Comparison of ENCODE assay signal across 27 cellular contexts in genomic region chrX:1190596-1191145, GRCh38. TPM values are rescaled to one million over a fixed set of nuclear protein-coding genes. Genes with fewer than 3 reads are reported as not detected.
"Had no signal": no experiment of that assay in that cellular context is flagged by ENCODE, and none has a peak within 500 bp of the region (broad histone marks: within the 10 kb centered on the region; RNA-seq: fewer than 3 reads in every experiment).

No MANE protein-coding gene starts in this region.

- H3K27me3 ChIP-seq: brain microvascular endothelial cell, cardiac muscle cell, MG63, SJCRH30 had no signal

- H3K9ac ChIP-seq: SK-N-SH had no signal

- H3K4me3 ChIP-seq: cardiac muscle cell, MG63, SJCRH30 had no signal

- H3K4me1 Mint-ChIP-seq: activated CD4-positive, alpha-beta T cell treated with anti-CD3 and anti-CD28 coated beads for 36 hours; activated naive CD4-positive, alpha-beta T cell treated with anti-CD3 and anti-CD28 coated beads, Interleukin-2, amount 10 ng/mL, durations not matched to agents 7 days and 5 days; activated naive CD8-positive, alpha-beta T cell treated with anti-CD3 and anti-CD28 coated beads for 36 hours had no signal

- ATAC-seq: activated CD4-positive, alpha-beta T cell treated with anti-CD3 and anti-CD28 coated beads for 36 hours; activated CD8-positive, alpha-beta T cell treated with anti-CD3 and anti-CD28 coated beads, Interleukin-2, amount 10 ng/mL, durations not matched to agents 7 days and 5 days; activated T-cell treated with anti-CD3 and anti-CD28 coated beads, Interleukin-2, amount 50 U/mL, for 72 hours; Panc1; Right ventricle myocardium inferior had no signal

- H3K4me3 Mint-ChIP-seq: activated CD4-positive, alpha-beta T cell treated with anti-CD3 and anti-CD28 coated beads for 36 hours; activated CD8-positive, alpha-beta T cell treated with anti-CD3 and anti-CD28 coated beads, Interleukin-2, amount 10 ng/mL, durations not matched to agents 7 days and 5 days; activated naive CD4-positive, alpha-beta T cell treated with anti-CD3 and anti-CD28 coated beads, Interleukin-2, amount 10 ng/mL, durations not matched to agents 7 days and 5 days; activated naive CD8-positive, alpha-beta T cell treated with anti-CD3 and anti-CD28 coated beads for 36 hours; activated T-cell treated with anti-CD3 and anti-CD28 coated beads, Interleukin-2, amount 50 U/mL, for 72 hours had no signal

- H3K4me1 ChIP-seq: SJCRH30 had no signal

- H3K27ac ChIP-seq: brain microvascular endothelial cell, cardiac muscle cell, SJCRH30, WERI-Rb-1 had no signal

- H3K9me3 Mint-ChIP-seq: activated naive CD8-positive, alpha-beta T cell treated with anti-CD3 and anti-CD28 coated beads for 36 hours; activated T-cell treated with anti-CD3 and anti-CD28 coated beads, Interleukin-2, amount 50 U/mL, for 72 hours; activated T-helper 2 cell treated with anti-CD3 and anti-CD28 coated beads, Interferon-gamma antibody, Interleukin-2, Interleukin-4, amounts not matched to agents 10 μg/mL and 5 μg/mL and 100 μg/mL, durations not matched to agents 14 hours and 24 hours and 36 hours had no signal

- H3K36me3 ChIP-seq: brain microvascular endothelial cell, cardiac muscle cell, MG63, SJCRH30, WERI-Rb-1 had no signal

- H3K27ac Mint-ChIP-seq: activated CD4-positive, alpha-beta T cell treated with anti-CD3 and anti-CD28 coated beads for 36 hours; activated CD8-positive, alpha-beta T cell treated with anti-CD3 and anti-CD28 coated beads, Interleukin-2, amount 10 ng/mL, durations not matched to agents 7 days and 5 days; activated naive CD4-positive, alpha-beta T cell treated with anti-CD3 and anti-CD28 coated beads, Interleukin-2, amount 10 ng/mL, durations not matched to agents 7 days and 5 days; activated naive CD8-positive, alpha-beta T cell treated with anti-CD3 and anti-CD28 coated beads for 36 hours; activated T-cell treated with anti-CD3 and anti-CD28 coated beads, Interleukin-2, amount 50 U/mL, for 72 hours; activated T-helper 2 cell treated with anti-CD3 and anti-CD28 coated beads, Interferon-gamma antibody, Interleukin-2, Interleukin-4, amounts not matched to agents 10 μg/mL and 5 μg/mL and 100 μg/mL, durations not matched to agents 14 hours and 24 hours and 36 hours had no signal

- H3K9me3 ChIP-seq: SJCRH30, SK-N-SH had no signal

- H3K36me3 Mint-ChIP-seq: activated naive CD4-positive, alpha-beta T cell treated with anti-CD3 and anti-CD28 coated beads, Interleukin-2, amount 10 ng/mL, durations not matched to agents 7 days and 5 days; activated naive CD8-positive, alpha-beta T cell treated with anti-CD3 and anti-CD28 coated beads for 36 hours had no signal

- H3K27me3 Mint-ChIP-seq: activated CD4-positive, alpha-beta T cell treated with anti-CD3 and anti-CD28 coated beads for 36 hours; activated naive CD4-positive, alpha-beta T cell treated with anti-CD3 and anti-CD28 coated beads, Interleukin-2, amount 10 ng/mL, durations not matched to agents 7 days and 5 days had no signal

- DNase-seq: activated CD4-positive, alpha-beta T cell treated with anti-CD3 and anti-CD28 coated beads for 36 hours; activated CD4-positive, alpha-beta T cell treated with anti-CD3 and anti-CD28 coated beads, Interleukin-2, amount 50 U/mL, for 4 hours; activated gamma-delta T cell treated with Interleukin-2 at 50 U/mL for 16 hours; activated naive CD4-positive, alpha-beta T cell treated with anti-CD3 and anti-CD28 coated beads, Interleukin-2, amount 10 ng/mL, durations not matched to agents 7 days and 5 days; activated naive CD8-positive, alpha-beta T cell treated with anti-CD3 and anti-CD28 coated beads for 36 hours; activated T-cell treated with anti-CD3 and anti-CD28 coated beads, Interleukin-2, amount 50 U/mL, for 72 hours; brain microvascular endothelial cell; MG63; MV-4-11; NCI-H1105; NCI-H1436; NCI-H1694 treated with DMSO at 0.1 percent for 48 hours; NCI-H2029 treated with DMSO at 0.1 percent for 48 hours; NCI-H345; NCI-H510A; NCI-H526 treated with DMSO at 0.1 percent for 48 hours; NCI-H82; RPMI8226; SJCRH30; SK-N-SH; T-helper 1 cell; WERI-Rb-1 had no signal

RNA-seq across cellular contexts. Expression of gene CRLF2, which starts 21.8 kb away (rescaled TPM):
- total RNA-seq: cardiac muscle cell, Right ventricle myocardium inferior had no signal
- polyA plus RNA-seq: cardiac muscle cell, SK-N-SH had no signal
